Comparison of ENCODE assay signal across 8 cellular contexts in the genomic region with DNA sequence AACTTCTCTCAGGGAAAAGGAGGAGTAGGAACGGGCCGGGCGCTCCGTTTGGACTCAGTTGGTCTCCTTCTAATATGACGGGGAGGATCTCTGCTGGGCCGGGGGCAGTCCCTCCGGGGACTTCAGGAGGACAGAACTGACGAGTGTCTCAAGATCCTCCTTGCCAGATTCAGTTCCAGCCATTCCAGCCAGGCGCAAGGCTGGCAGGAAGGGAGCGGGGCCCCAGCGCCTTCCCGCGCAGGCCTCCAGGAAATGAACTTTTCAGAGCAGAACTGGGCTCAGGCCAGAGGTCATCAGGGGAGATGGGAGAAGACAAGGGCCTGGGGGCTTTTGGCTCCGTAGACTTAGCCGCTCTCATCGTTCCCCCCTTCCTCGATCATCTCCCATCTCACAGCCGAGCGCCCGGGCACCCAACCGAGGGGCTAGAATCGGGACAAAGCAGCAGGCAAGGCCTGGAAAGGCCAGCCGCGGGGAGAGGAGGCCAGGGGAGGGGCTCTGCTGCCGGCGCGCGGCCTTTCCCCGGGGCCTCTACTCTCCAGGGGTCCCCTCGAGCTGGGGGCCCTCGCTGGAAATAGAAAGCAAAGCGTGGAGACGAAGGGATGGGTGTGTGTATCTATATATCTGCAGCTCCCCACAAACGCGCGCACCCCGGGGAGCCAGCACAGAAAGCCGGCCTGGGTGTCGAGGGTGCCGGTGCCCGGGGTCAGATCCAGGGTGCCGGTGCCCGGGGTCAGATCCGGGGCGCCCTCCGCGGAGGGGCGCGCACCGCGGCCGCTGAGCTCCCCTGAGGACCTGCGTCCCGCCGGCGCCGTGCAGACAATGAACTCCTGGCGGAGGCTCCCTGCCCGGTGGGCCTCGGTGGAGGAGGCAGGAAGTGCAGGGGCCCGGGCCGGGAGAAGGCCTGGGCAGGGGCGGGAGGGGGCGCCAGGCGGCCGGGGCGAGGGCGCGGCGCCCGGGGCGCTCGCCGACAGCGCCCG. TPM values are rescaled to one million over a fixed set of nuclear protein-coding genes. Genes with fewer than 3 reads are reported as not detected.
DNase-seq lines count a peak whose midpoint lies in the region; ATAC-seq and TF ChIP-seq lines count a peak whose summit lies in the region.

No MANE protein-coding gene starts in this region.

- peak; percentile 8 for ATAC-seq in HG02884 (IDR thresholded peaks at IDR 0.05; ENCODE audit: unreplicated experiment)
- ATAC-seq in activated T-cell treated with anti-CD3 and anti-CD28 coated beads, Interleukin-2, amount 50 U/mL, for 72 hours (replicated peaks in 1 of 2): peak; percentile 26 to 28
- ATAC-seq in HG02623 (IDR thresholded peaks at IDR 0.05; ENCODE audit: unreplicated experiment): no peak
- ATAC-seq in HG03565 (IDR thresholded peaks at IDR 0.05; ENCODE audit: unreplicated experiment): no peak

- peak; percentile 9 to 26 for DNase-seq in activated T-cell treated with anti-CD3 and anti-CD28 coated beads, Interleukin-2, amount 50 U/mL, for 72 hours
- DNase-seq in stimulated activated CD4-positive, alpha-beta T cell treated with anti-CD3 and anti-CD28 coated beads, Interleukin-12 subunit alpha, Interleukin-12 subunit beta, amount 100 ng/mL, for 4 hours: no peak

- no peaks in the 10 kb centered on the region for H3K9me3 Mint-ChIP-seq in activated T-cell treated with anti-CD3 and anti-CD28 coated beads, Interleukin-2, amount 50 U/mL, for 72 hours

- peak overlapping the region; percentile 65 to 67 for H3K4me3 Mint-ChIP-seq in activated T-cell treated with anti-CD3 and anti-CD28 coated beads, Interleukin-2, amount 50 U/mL, for 72 hours

- peak overlapping the region in 20 of 21 experiments; percentile 0 to 94 (median 82) for H3K27ac ChIP-seq in skin epidermis

- TF ChIP-seq CTCF in GM12875 (IDR thresholded peaks at IDR 0.05; ENCODE audit: borderline replicate concordance, insufficient read depth, low read depth, low read length): no peak

- H3K36me3 Mint-ChIP-seq in activated T-cell treated with anti-CD3 and anti-CD28 coated beads, Interleukin-2, amount 50 U/mL, for 72 hours (ENCODE audit: insufficient read depth in 2 of 2): peaks cover 2% of the 10 kb centered on the region in 2 donors

- peaks cover 52% of the 10 kb centered on the region for H3K27me3 Mint-ChIP-seq in activated T-cell treated with anti-CD3 and anti-CD28 coated beads, Interleukin-2, amount 50 U/mL, for 72 hours (ENCODE audit: low read depth)

- peak overlapping the region; percentile 42 for H3K27ac Mint-ChIP-seq in activated T-cell treated with anti-CD3 and anti-CD28 coated beads, Interleukin-2, amount 50 U/mL, for 72 hours

- peaks cover 5% of the 10 kb centered on the region for H3K4me1 Mint-ChIP-seq in activated T-cell treated with anti-CD3 and anti-CD28 coated beads, Interleukin-2, amount 50 U/mL, for 72 hours (ENCODE audit: low read depth)

- H3K4me3 ChIP-seq in GM12875 (ENCODE audit: low read depth, low read length) (peak overlapping the region; percentile 44), iPS-11a (ENCODE audit: low read depth, low read length) (peak overlapping the region; percentile 61), skin epidermis (peak overlapping the region; percentile 50 to 85 (median 55))

RNA-seq across cellular contexts. Expression of a gene that starts 1.4 kb away (rescaled TPM):
- not detected for total RNA-seq in activated T-cell treated with anti-CD3 and anti-CD28 coated beads, Interleukin-2, amount 50 U/mL, for 72 hours

Comparison
In these comparisons a context has a peak if more than half of its experiments do, and no peak if none do; other contexts are left out.
1. ATAC-seq: peak in HG02884 (single experiment) and activated T-cell treated with anti-CD3 and anti-CD28 coated beads, Interleukin-2, amount 50 U/mL, for 72 hours (2 of 2); none in HG02623 (single experiment) and HG03565 (single experiment).
2. Peak in every context shown above with its lines, with median percentiles within 50 percentile points of each other: H3K4me3 ChIP-seq.